In genomic region chr20:5658897-5659296, GRCh38 we compare ENCODE assay signal across 9 cellular contexts. TPM values are rescaled to one million over a fixed set of nuclear protein-coding genes. Genes with fewer than 3 reads are reported as not detected.
DNase-seq lines count a peak whose midpoint lies in the region; ATAC-seq, FAIRE-seq and TF ChIP-seq lines count a peak whose summit lies in the region.
"Had no signal": no experiment of that assay in that cellular context is flagged by ENCODE, and none has a peak within 500 bp of the region (broad histone marks: within the 10 kb centered on the region; RNA-seq: fewer than 3 reads in every experiment).

No MANE protein-coding gene starts in this region.

- FAIRE-seq in D721Med (lab: Jason Lieb, UNC): no peak
- FAIRE-seq: islet of Langerhans had no signal

- H3K9ac ChIP-seq in SK-N-MC (ENCODE audit: insufficient read length): peak overlapping the region; percentile 50

- peak overlapping the region; percentile 93 for H3K27ac ChIP-seq in SK-N-MC

- H3K36me3 ChIP-seq in SK-N-MC (ENCODE audit: insufficient read depth, low read length): no peaks in the 10 kb centered on the region

- H3K4me3 ChIP-seq in SK-N-MC (peak overlapping the region; percentile 67), cardiac fibroblast (replicated peaks in 1 of 2; ENCODE audit: low read depth in 2 of 2, low read length in 2 of 2) (no peak overlapping the region)

- ATAC-seq in HG03095 (IDR thresholded peaks at IDR 0.05; ENCODE audit: unreplicated experiment) (peak; percentile 48), left lobe of liver (peak; percentile 14), GM19324 (IDR thresholded peaks at IDR 0.05; ENCODE audit: low FRiP score, unreplicated experiment) (no peak)

- DNase-seq in COLO829 (ENCODE audit: low spot score) (peak; percentile 93), SK-N-MC (ENCODE audit: low read depth, low spot score) (peak; percentile 63), cardiac fibroblast (ENCODE audit: low read depth in 2 of 2) (peak; percentile 96 to 97), left lobe of liver (ENCODE audit: low spot score) (no peak), D721Med (ENCODE audit: insufficient read length, low spot score) (no peak)
- DNase-seq in stimulated activated CD4-positive, alpha-beta T cell treated with anti-CD3 and anti-CD28 coated beads, TNF-alpha, amount 100 ng/mL, for 24 hours (ENCODE audit: low read depth in 3 of 3): peak; percentile 34 to 52 (median 38)

- H3K9me3 ChIP-seq in SK-N-MC (ENCODE audit: low read depth, low read length): no peaks in the 10 kb centered on the region

- TF ChIP-seq CTCF in cardiac fibroblast (IDR thresholded peaks at IDR 0.05; ENCODE audit: low read depth, low read length) (no peak), D721Med (IDR thresholded peaks at IDR 0.05; ENCODE audit: insufficient read depth, missing control alignments) (no peak)

RNA-seq across cellular contexts. Expression of gene GPCPD1, which starts 48.1 kb away (rescaled TPM):
- 3.7 TPM for total RNA-seq in left lobe of liver

Comparison
In these comparisons a context has a peak if more than half of its experiments do, and no peak if none do; other contexts are left out.
1. DNase-seq: peak in COLO829 (single experiment), SK-N-MC (single experiment), cardiac fibroblast (2 of 2) and stimulated activated CD4-positive, alpha-beta T cell treated with anti-CD3 and anti-CD28 coated beads, TNF-alpha, amount 100 ng/mL, for 24 hours (3 of 3); none in left lobe of liver (single experiment) and D721Med (single experiment).